In genomic region chr18:59700535-59700967, GRCh38 we compare ENCODE assay signal across 24 cellular contexts. TPM values are rescaled to one million over a fixed set of nuclear protein-coding genes. Genes with fewer than 3 reads are reported as not detected.
A peak's percentile ranks its signal among the peaks of the same experiment; 100 is the strongest.
DNase-seq lines count a peak whose midpoint lies in the region; ATAC-seq, FAIRE-seq and TF ChIP-seq lines count a peak whose summit lies in the region.
"Had no signal": no experiment of that assay in that cellular context is flagged by ENCODE, and none has a peak within 500 bp of the region (broad histone marks: within the 10 kb centered on the region; RNA-seq: fewer than 3 reads in every experiment).

No MANE protein-coding gene starts in this region.

- H3K27ac Mint-ChIP-seq in astrocyte (ENCODE audit: unreplicated experiment), result peak overlapping the region; percentile 55
- H3K27ac Mint-ChIP-seq: activated CD8-positive, alpha-beta T cell treated with anti-CD3 and anti-CD28 coated beads for 36 hours; activated naive CD4-positive, alpha-beta T cell treated with anti-CD3 and anti-CD28 coated beads, Interleukin-2, amount 50 U/mL, for 72 hours; dendritic cell treated with granulocyte-macrophage colony-stimulating factor and Interleukin-4, amounts not matched to agents 40 ng/mL and 50 ng/mL, for 4 days; T-helper 1 cell treated with Interleukin-12 subunit alpha and Interleukin-12 subunit beta and Interleukin-4 antibody, amounts not matched to agents 30 μg/mL and 1 μg/mL, for 36 hours had no signal

- no peak overlapping the region for H3K4me2 ChIP-seq in astrocyte (ENCODE audit: low read length)
- H3K4me2 ChIP-seq: BLaER1 had no signal

- no peak for TF ChIP-seq CTCF in astrocyte (IDR thresholded peaks at IDR 0.05; ENCODE audit: insufficient read depth, low read depth, low read length)
- TF ChIP-seq CTCF in mucosa of descending colon (IDR thresholded peaks at IDR 0.05), result no peak
- no peak for TF ChIP-seq CTCF in upper lobe of right lung (IDR thresholded peaks at IDR 0.05)

- no peaks in the 10 kb centered on the region for H3K9me3 ChIP-seq in astrocyte (ENCODE audit: insufficient read depth, low read depth, low read length)
- H3K9me3 ChIP-seq in mucosa of descending colon, result no peaks in the 10 kb centered on the region
- no peaks in the 10 kb centered on the region for H3K9me3 ChIP-seq in upper lobe of right lung

- peaks cover 24% of the 10 kb centered on the region for H3K27me3 Mint-ChIP-seq in astrocyte (ENCODE audit: low read depth, unreplicated experiment)

- no peak overlapping the region for H2AFZ ChIP-seq in astrocyte (ENCODE audit: low read depth, low read length)
- H2AFZ ChIP-seq: parathyroid adenoma had no signal

- H3K4me3 ChIP-seq in astrocyte (ENCODE audit: insufficient read depth, low read depth, low read length) (no peak overlapping the region), mucosa of descending colon (no peak overlapping the region), upper lobe of right lung (no peak overlapping the region)
- H3K4me3 ChIP-seq: BLaER1 had no signal

- H3K27ac ChIP-seq in astrocyte (ENCODE audit: low read depth, low read length), result no peak overlapping the region
- peak overlapping the region; percentile 36 for H3K27ac ChIP-seq in upper lobe of right lung
- H3K27ac ChIP-seq: 22Rv1, BLaER1, parathyroid adenoma, VCaP had no signal

- peaks cover 2% of the 10 kb centered on the region for H3K9me3 Mint-ChIP-seq in astrocyte (ENCODE audit: unreplicated experiment)
- H3K9me3 Mint-ChIP-seq: activated CD8-positive, alpha-beta T cell treated with anti-CD3 and anti-CD28 coated beads for 36 hours; activated naive CD4-positive, alpha-beta T cell treated with anti-CD3 and anti-CD28 coated beads, Interleukin-2, amount 50 U/mL, for 72 hours; activated T-cell treated with anti-CD3 and anti-CD28 coated beads, Interleukin-2, amount 50 U/mL, for 4 hours; dendritic cell treated with granulocyte-macrophage colony-stimulating factor and Interleukin-4, amounts not matched to agents 40 ng/mL and 50 ng/mL, for 4 days; T-helper 1 cell treated with Interleukin-12 subunit alpha and Interleukin-12 subunit beta and Interleukin-4 antibody, amounts not matched to agents 30 μg/mL and 1 μg/mL, for 36 hours had no signal

- ATAC-seq in mucosa of descending colon (peak; percentile 33), upper lobe of right lung (no peak)
- ATAC-seq: activated CD8-positive, alpha-beta T cell treated with anti-CD3 and anti-CD28 coated beads for 36 hours; activated naive CD4-positive, alpha-beta T cell treated with anti-CD3 and anti-CD28 coated beads, Interleukin-2, amount 50 U/mL, for 72 hours; activated T-cell treated with anti-CD3 and anti-CD28 coated beads, Interleukin-2, amount 50 U/mL, for 4 hours; left lobe of liver had no signal

- intact Hi-C loops in mucosa of descending colon (cut with DNase I, micrococcal nuclease) (no loop called here), upper lobe of right lung (cut with DNase I) (no loop called here)

- peaks cover 8% of the 10 kb centered on the region for H3K4me1 ChIP-seq in astrocyte (ENCODE audit: insufficient read depth, low read length)
- peaks cover 11% of the 10 kb centered on the region for H3K4me1 ChIP-seq in mucosa of descending colon (ENCODE audit: low read depth)
- peaks cover 5% of the 10 kb centered on the region for H3K4me1 ChIP-seq in upper lobe of right lung
- H3K4me1 ChIP-seq: BLaER1, parathyroid adenoma had no signal

- DNase-seq in NCI-H1417 (lab: John Stamatoyannopoulos, UW) (peak in 2 of 3 experiments; percentile 80 to 90), NCI-H1417 treated with DMSO at 0.1 percent for 48 hours (lab: John Stamatoyannopoulos, UW) (no peak), astrocyte (ENCODE audit: low read depth) (no peak), mucosa of descending colon (peak in 1 of 3 donors; percentile 15), upper lobe of right lung (no peak), NCI-H1436 treated with DMSO at 0.1 percent for 48 hours (lab: John Stamatoyannopoulos, UW) (no peak)
- no peak for DNase-seq in activated CD4-positive, alpha-beta T cell treated with anti-CD3 and anti-CD28 coated beads for 48 hours
- no peak for DNase-seq in activated CD8-positive, alpha-beta memory T cell treated with anti-CD3 and anti-CD28 coated beads for 24 hours
- DNase-seq: activated CD8-positive, alpha-beta T cell treated with anti-CD3 and anti-CD28 coated beads for 36 hours; activated T-cell treated with anti-CD3 and anti-CD28 coated beads, Interleukin-2, amount 50 U/mL, for 4 hours; DMS 273 treated with DMSO at 0.1 percent for 48 hours; Karpas-422; NCI-H1105; NCI-H2171 treated with DMSO at 0.1 percent for 48 hours had no signal

- no peak overlapping the region for H3K4me3 Mint-ChIP-seq in astrocyte (ENCODE audit: unreplicated experiment)
- H3K4me3 Mint-ChIP-seq: activated CD8-positive, alpha-beta T cell treated with anti-CD3 and anti-CD28 coated beads for 36 hours; activated T-cell treated with anti-CD3 and anti-CD28 coated beads, Interleukin-2, amount 50 U/mL, for 4 hours; brain; dendritic cell treated with granulocyte-macrophage colony-stimulating factor and Interleukin-4, amounts not matched to agents 40 ng/mL and 50 ng/mL, for 4 days; T-helper 1 cell treated with Interleukin-12 subunit alpha and Interleukin-12 subunit beta and Interleukin-4 antibody, amounts not matched to agents 30 μg/mL and 1 μg/mL, for 36 hours had no signal

- peaks cover 3% of the 10 kb centered on the region for H3K79me2 ChIP-seq in astrocyte (ENCODE audit: insufficient read depth, low read length)
- H3K79me2 ChIP-seq: parathyroid adenoma had no signal

- H3K27me3 ChIP-seq in astrocyte (ENCODE audit: insufficient read depth, low read length) (peaks cover 4% of the 10 kb centered on the region), upper lobe of right lung (peaks cover 25% of the 10 kb centered on the region)
- H3K27me3 ChIP-seq: BLaER1 had no signal

- H3K36me3 ChIP-seq in astrocyte (ENCODE audit: insufficient read depth, low read length) (no peaks in the 10 kb centered on the region), mucosa of descending colon (ENCODE audit: low read depth) (no peaks in the 10 kb centered on the region), upper lobe of right lung (no peaks in the 10 kb centered on the region)
- H3K36me3 ChIP-seq: BLaER1 had no signal

- peaks cover 7% of the 10 kb centered on the region for H3K4me1 Mint-ChIP-seq in astrocyte (ENCODE audit: low read depth, unreplicated experiment)

- H3K9ac ChIP-seq in astrocyte (ENCODE audit: low read length), result no peak overlapping the region
- H3K9ac ChIP-seq: BLaER1, parathyroid adenoma had no signal

- H3K36me3 Mint-ChIP-seq in astrocyte (ENCODE audit: low read depth, unreplicated experiment), result peaks cover 4% of the 10 kb centered on the region
- H3K36me3 Mint-ChIP-seq: brain had no signal

- H4K20me1 ChIP-seq in astrocyte (ENCODE audit: insufficient read depth, low read length), result no peaks in the 10 kb centered on the region
- H4K20me1 ChIP-seq: BLaER1 had no signal

- FAIRE-seq in astrocyte (lab: Jason Lieb, UNC), result no peak
- FAIRE-seq: GM12892 had no signal

RNA-seq across cellular contexts. Expression of gene CCBE1, which starts 3.3 kb away (rescaled TPM):
- total RNA-seq in astrocyte (2.7 and 4.1 TPM in 2 replicates), mucosa of descending colon (10 to 100 TPM in 1 of 3 donors, 1 to 10 TPM in 2; 1.6 to 54.7 (median 2.2) TPM), upper lobe of right lung (27.8 TPM)
- total RNA-seq: activated CD8-positive, alpha-beta T cell treated with anti-CD3 and anti-CD28 coated beads for 36 hours had no signal

Comparison
In these comparisons a context has a peak if more than half of its experiments do, and no peak if none do; other contexts are left out.
1. DNase-seq: peak in NCI-H1417 (2 of 3); none in NCI-H1417 treated with DMSO at 0.1 percent for 48 hours (single experiment), astrocyte (single experiment), upper lobe of right lung (single experiment), activated CD4-positive, alpha-beta T cell treated with anti-CD3 and anti-CD28 coated beads for 48 hours (single experiment), activated CD8-positive, alpha-beta memory T cell treated with anti-CD3 and anti-CD28 coated beads for 24 hours (single experiment) and NCI-H1436 treated with DMSO at 0.1 percent for 48 hours (single experiment).